ENCODE assay signal across 17 cellular contexts in genomic region chr2:199329466-199329865, GRCh38.
"Had no signal": no experiment of that assay in that cellular context is flagged by ENCODE, and none has a peak within 500 bp of the region (broad histone marks: within the 10 kb centered on the region; RNA-seq: fewer than 3 reads in every experiment).

No MANE protein-coding gene starts in this region.

- H3K36me3 ChIP-seq: neural progenitor cell had no signal

- DNase-seq: activated CD4-positive, alpha-beta memory T cell treated with anti-CD3 and anti-CD28 coated beads for 36 hours; activated CD4-positive, alpha-beta T cell treated with anti-CD3 and anti-CD28 coated beads for 36 hours; activated CD8-positive, alpha-beta memory T cell treated with anti-CD3 and anti-CD28 coated beads, Interleukin-2, amount 10 ng/mL, durations not matched to agents 7 days and 5 days; activated naive CD4-positive, alpha-beta T cell treated with anti-CD3 and anti-CD28 coated beads, Interleukin-2, amount 50 U/mL, for 16 hours; activated T-cell treated with anti-CD3 and anti-CD28 coated beads, Interleukin-2, amount 50 U/mL, for 1 hour; effector memory CD4-positive, alpha-beta T cell; naive B cell; stimulated activated CD4-positive, alpha-beta T cell treated with anti-CD3 and anti-CD28 coated beads, Interleukin-12 subunit alpha, Interleukin-12 subunit beta, amount 100 ng/mL, for 4 hours; stimulated activated CD4-positive, alpha-beta T cell treated with anti-CD3 and anti-CD28 coated beads, Interleukin-2, amount 100 ng/mL, for 24 hours had no signal

- H3K79me2 ChIP-seq: parathyroid adenoma had no signal

- H3K4me3 ChIP-seq: neural progenitor cell had no signal

- H3K9ac ChIP-seq: neural progenitor cell, parathyroid adenoma had no signal

- H3K27me3 Mint-ChIP-seq: activated CD4-positive, alpha-beta memory T cell treated with anti-CD3 and anti-CD28 coated beads for 36 hours; activated CD8-positive, alpha-beta memory T cell treated with anti-CD3 and anti-CD28 coated beads, Interleukin-2, amount 10 ng/mL, durations not matched to agents 7 days and 5 days; central memory CD8-positive, alpha-beta T cell; naive B cell; stimulated activated memory B cell treated with anti-CD40 and anti-IgM and Interleukin-4, amounts not matched to agents 10 μg/mL and 1 μg/mL and 100 μg/mL, for 72 hours had no signal

- H2AFZ ChIP-seq: neural progenitor cell, parathyroid adenoma had no signal

- H3K4me1 Mint-ChIP-seq: activated CD4-positive, alpha-beta T cell treated with anti-CD3 and anti-CD28 coated beads for 36 hours; activated CD8-positive, alpha-beta memory T cell treated with anti-CD3 and anti-CD28 coated beads, Interleukin-2, amount 10 ng/mL, durations not matched to agents 7 days and 5 days; brain; central memory CD8-positive, alpha-beta T cell; naive B cell; neural progenitor cell; stimulated activated memory B cell treated with anti-CD40 and anti-IgM and Interleukin-4, amounts not matched to agents 10 μg/mL and 1 μg/mL and 100 μg/mL, for 72 hours had no signal

- FAIRE-seq: keratinocyte had no signal

- H3K9me3 Mint-ChIP-seq: activated CD4-positive, alpha-beta memory T cell treated with anti-CD3 and anti-CD28 coated beads for 36 hours; brain; central memory CD8-positive, alpha-beta T cell; neural progenitor cell; stimulated activated memory B cell treated with anti-CD40 and anti-IgM and Interleukin-4, amounts not matched to agents 10 μg/mL and 1 μg/mL and 100 μg/mL, for 72 hours had no signal

- H3K27me3 ChIP-seq: neural progenitor cell had no signal

- H3K36me3 Mint-ChIP-seq: activated CD4-positive, alpha-beta memory T cell treated with anti-CD3 and anti-CD28 coated beads for 36 hours; activated CD8-positive, alpha-beta memory T cell treated with anti-CD3 and anti-CD28 coated beads, Interleukin-2, amount 10 ng/mL, durations not matched to agents 7 days and 5 days; naive B cell; stimulated activated memory B cell treated with anti-CD40 and anti-IgM and Interleukin-4, amounts not matched to agents 10 μg/mL and 1 μg/mL and 100 μg/mL, for 72 hours had no signal

- H3K4me2 ChIP-seq: neural progenitor cell had no signal

- H3K4me1 ChIP-seq: neural progenitor cell, parathyroid adenoma had no signal

- ATAC-seq: activated CD4-positive, alpha-beta T cell treated with anti-CD3 and anti-CD28 coated beads for 36 hours; activated CD8-positive, alpha-beta memory T cell treated with anti-CD3 and anti-CD28 coated beads, Interleukin-2, amount 10 ng/mL, durations not matched to agents 7 days and 5 days; left lobe of liver; stimulated activated memory B cell treated with anti-CD40 and anti-IgM and Interleukin-4, amounts not matched to agents 10 μg/mL and 1 μg/mL and 100 μg/mL, for 72 hours had no signal

- H3K27ac ChIP-seq: neural progenitor cell, parathyroid adenoma, VCaP had no signal

- H3K4me3 Mint-ChIP-seq: activated CD4-positive, alpha-beta memory T cell treated with anti-CD3 and anti-CD28 coated beads for 36 hours; activated CD4-positive, alpha-beta T cell treated with anti-CD3 and anti-CD28 coated beads for 36 hours; activated CD8-positive, alpha-beta memory T cell treated with anti-CD3 and anti-CD28 coated beads, Interleukin-2, amount 10 ng/mL, durations not matched to agents 7 days and 5 days; brain; central memory CD8-positive, alpha-beta T cell; naive B cell; neural progenitor cell; stimulated activated memory B cell treated with anti-CD40 and anti-IgM and Interleukin-4, amounts not matched to agents 10 μg/mL and 1 μg/mL and 100 μg/mL, for 72 hours had no signal

- H3K27ac Mint-ChIP-seq: activated CD4-positive, alpha-beta memory T cell treated with anti-CD3 and anti-CD28 coated beads for 36 hours; activated CD4-positive, alpha-beta T cell treated with anti-CD3 and anti-CD28 coated beads for 36 hours; activated CD8-positive, alpha-beta memory T cell treated with anti-CD3 and anti-CD28 coated beads, Interleukin-2, amount 10 ng/mL, durations not matched to agents 7 days and 5 days; naive B cell; neural progenitor cell; stimulated activated memory B cell treated with anti-CD40 and anti-IgM and Interleukin-4, amounts not matched to agents 10 μg/mL and 1 μg/mL and 100 μg/mL, for 72 hours had no signal
